Comparison of ENCODE assay signal across 28 cellular contexts in genomic region chr2:29334723-29335122, GRCh38.
"Had no signal": no experiment of that assay in that cellular context is flagged by ENCODE, and none has a peak within 500 bp of the region (broad histone marks: within the 10 kb centered on the region; RNA-seq: fewer than 3 reads in every experiment).

No MANE protein-coding gene starts in this region.

- H3K27ac ChIP-seq: left ventricle myocardium inferior, parathyroid adenoma, psoas muscle, right lobe of liver, stomach, testis, thyroid gland, transverse colon, upper lobe of left lung had no signal

- H3K4me1 ChIP-seq: left ventricle myocardium inferior, parathyroid adenoma, psoas muscle, right lobe of liver, stomach, testis, thyroid gland, transverse colon, upper lobe of left lung had no signal

- FAIRE-seq: islet of Langerhans, kidney had no signal

- H3K4me3 ChIP-seq: left ventricle myocardium inferior, lung, psoas muscle, right lobe of liver, smooth muscle cell, stomach, testis, thyroid gland, transverse colon, upper lobe of left lung had no signal

- H2AFZ ChIP-seq: parathyroid adenoma had no signal

- H3K27me3 ChIP-seq: right lobe of liver, stomach, testis, thyroid gland, transverse colon, upper lobe of left lung had no signal

- DNase-seq: hypothalamus; immature natural killer cell; kidney; left colon; left ventricle myocardium inferior; mesendoderm; naive thymus-derived CD4-positive, alpha-beta T cell; nucleus accumbens; psoas muscle; right lobe of liver; stimulated activated CD4-positive, alpha-beta T cell treated with anti-CD3 and anti-CD28 coated beads, Interleukin-12 subunit alpha, Interleukin-12 subunit beta, amount 100 ng/mL, for 4 hours; stimulated activated CD4-positive, alpha-beta T cell treated with anti-CD3 and anti-CD28 coated beads, Interleukin-15, amount 100 ng/mL, for 24 hours; stimulated activated CD4-positive, alpha-beta T cell treated with anti-CD3 and anti-CD28 coated beads, Interleukin-2, amount 100 ng/mL, for 24 hours; stimulated activated CD4-positive, alpha-beta T cell treated with anti-CD3 and anti-CD28 coated beads, Interleukin-4, amount 100 ng/mL, for 1 hour; stimulated activated naive B cell treated with anti-CD40 and anti-IgM and Interleukin-4, amounts not matched to agents 10 μg/mL and 1 μg/mL and 100 μg/mL, for 72 hours; stimulated activated naive CD8-positive, alpha-beta T cell treated with anti-CD3 and anti-CD28 coated beads, Interleukin-15, Interleukin-2, amounts not matched to agents 100 U/mL and 50 U/mL, for 24 hours; stomach; testis; thyroid gland; transverse colon; upper lobe of left lung had no signal

- H3K36me3 ChIP-seq: left ventricle myocardium inferior, right lobe of liver, stomach, thyroid gland, transverse colon, upper lobe of left lung had no signal

- H3K4me1 Mint-ChIP-seq: immature natural killer cell; mesothelial cell of epicardium; naive thymus-derived CD4-positive, alpha-beta T cell; neural crest cell; stimulated activated naive B cell treated with anti-CD40 and anti-IgM and Interleukin-4, amounts not matched to agents 10 μg/mL and 1 μg/mL and 100 μg/mL, for 72 hours had no signal

- H3K36me3 Mint-ChIP-seq: immature natural killer cell; mesothelial cell of epicardium; naive thymus-derived CD4-positive, alpha-beta T cell; natural killer cell treated with Interleukin-12 subunit alpha and Interleukin-12 subunit beta and Interleukin-15 and Interleukin-18, amount 100 ng/mL, for 72 hours; stimulated activated naive B cell treated with anti-CD40 and anti-IgM and Interleukin-4, amounts not matched to agents 10 μg/mL and 1 μg/mL and 100 μg/mL, for 72 hours had no signal

- H3K27ac Mint-ChIP-seq: immature natural killer cell; mesothelial cell of epicardium; naive thymus-derived CD4-positive, alpha-beta T cell; natural killer cell treated with Interleukin-12 subunit alpha and Interleukin-12 subunit beta and Interleukin-15 and Interleukin-18, amount 100 ng/mL, for 72 hours; stimulated activated naive B cell treated with anti-CD40 and anti-IgM and Interleukin-4, amounts not matched to agents 10 μg/mL and 1 μg/mL and 100 μg/mL, for 72 hours had no signal

- H3K4me3 Mint-ChIP-seq: immature natural killer cell; mesothelial cell of epicardium; naive thymus-derived CD4-positive, alpha-beta T cell; natural killer cell treated with Interleukin-12 subunit alpha and Interleukin-12 subunit beta and Interleukin-15 and Interleukin-18, amount 100 ng/mL, for 72 hours; neural crest cell; stimulated activated naive B cell treated with anti-CD40 and anti-IgM and Interleukin-4, amounts not matched to agents 10 μg/mL and 1 μg/mL and 100 μg/mL, for 72 hours had no signal

- H3K79me2 ChIP-seq: parathyroid adenoma had no signal

- H3K9me3 ChIP-seq: left ventricle myocardium inferior, psoas muscle, right lobe of liver, stomach, testis, thyroid gland, transverse colon, upper lobe of left lung had no signal

- ATAC-seq: left colon; naive thymus-derived CD4-positive, alpha-beta T cell; natural killer cell treated with Interleukin-12 subunit alpha and Interleukin-12 subunit beta and Interleukin-15 and Interleukin-18, amount 100 ng/mL, for 72 hours; psoas muscle; right lobe of liver; stimulated activated naive B cell treated with anti-CD40 and anti-IgM and Interleukin-4, amounts not matched to agents 10 μg/mL and 1 μg/mL and 100 μg/mL, for 72 hours; stimulated activated naive CD8-positive, alpha-beta T cell treated with anti-CD3 and anti-CD28 coated beads, Interleukin-15, Interleukin-2, amounts not matched to agents 100 U/mL and 50 U/mL, for 24 hours had no signal

- H3K9me3 Mint-ChIP-seq: immature natural killer cell; mesothelial cell of epicardium; naive thymus-derived CD4-positive, alpha-beta T cell; natural killer cell treated with Interleukin-12 subunit alpha and Interleukin-12 subunit beta and Interleukin-15 and Interleukin-18, amount 100 ng/mL, for 72 hours; neural crest cell; stimulated activated naive B cell treated with anti-CD40 and anti-IgM and Interleukin-4, amounts not matched to agents 10 μg/mL and 1 μg/mL and 100 μg/mL, for 72 hours had no signal

- H3K4me2 ChIP-seq: smooth muscle cell had no signal
